14 cellular contexts compared by ENCODE assay signal in the genomic region with DNA sequence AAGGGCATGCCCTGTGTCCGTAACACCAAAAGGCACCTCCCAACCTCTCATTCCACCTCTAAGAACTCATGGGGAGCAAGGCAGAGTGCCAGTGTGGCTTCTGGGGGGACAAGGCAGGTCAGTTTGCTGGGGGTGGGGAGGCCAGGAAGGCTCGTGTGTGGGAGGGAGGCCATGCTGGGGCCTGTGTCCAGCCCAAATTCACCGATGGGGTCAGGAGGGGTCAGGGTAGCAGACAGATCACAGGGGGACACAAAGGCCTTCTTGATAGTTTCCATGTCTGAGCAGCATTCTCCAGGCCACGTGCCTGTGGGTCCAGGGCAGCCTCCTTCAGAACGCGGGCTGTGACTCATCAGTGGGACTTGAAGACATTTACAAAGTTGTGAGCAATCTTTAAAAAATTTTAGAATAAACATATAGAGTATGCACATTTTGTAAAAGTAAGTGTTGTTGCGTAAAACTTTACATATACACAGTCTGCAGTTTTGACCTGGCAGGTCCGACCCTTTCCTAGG. TPM values are rescaled to one million over a fixed set of nuclear protein-coding genes. Genes with fewer than 3 reads are reported as not detected.
A peak's percentile ranks its signal among the peaks of the same experiment; 100 is the strongest.
DNase-seq lines count a peak whose midpoint lies in the region; ATAC-seq and TF ChIP-seq lines count a peak whose summit lies in the region.
"Had no signal": no experiment of that assay in that cellular context is flagged by ENCODE, and none has a peak within 500 bp of the region (broad histone marks: within the 10 kb centered on the region; RNA-seq: fewer than 3 reads in every experiment).

No MANE protein-coding gene starts in this region.

- 78 to 85% (median 80%) methylated on average over 8 of the region's 8 CpGs for WGBS in psoas muscle, 3 donors
- WGBS in prostate gland = 73% methylated on average over 8 of the region's 8 CpGs

- H3K36me3 ChIP-seq in psoas muscle (ENCODE audit: insufficient read depth in 1 of 2, low read depth in 1 of 2) (no peaks in the 10 kb centered on the region), prostate gland (no peaks in the 10 kb centered on the region)
- H3K36me3 ChIP-seq: thyroid gland had no signal

- H3K4me1 ChIP-seq in psoas muscle (no peaks in the 10 kb centered on the region), prostate gland (replicated peaks) (no peaks in the 10 kb centered on the region)
- H3K4me1 ChIP-seq: thyroid gland had no signal

- ATAC-seq in psoas muscle = no peak
- no peak for ATAC-seq in GM19452 (IDR thresholded peaks at IDR 0.05; ENCODE audit: unreplicated experiment)

- in situ Hi-C loops in SK-MEL-5 (cut with HindIII; ENCODE audit: low pct_unique_long_range_greater_than_20kb, low sequenced_read_pairs) = no loop called here

- intact Hi-C loops in psoas muscle (cut with DNase I) (no loop called here), prostate gland (cut with DNase I) (no loop called here)

- no peaks in the 10 kb centered on the region for H3K9me3 ChIP-seq in psoas muscle
- no peaks in the 10 kb centered on the region for H3K9me3 ChIP-seq in prostate gland
- H3K9me3 ChIP-seq: thyroid gland had no signal

- H3K4me3 ChIP-seq in fibroblast of the aortic adventitia (ENCODE audit: low read depth, low read length) (no peak overlapping the region), skeletal muscle cell (ENCODE audit: low read depth, low read length) (no peak overlapping the region), psoas muscle (no peak overlapping the region), prostate gland (no peak overlapping the region)
- H3K4me3 ChIP-seq: thyroid gland had no signal

- H3K27ac ChIP-seq in psoas muscle (no peak overlapping the region), prostate gland (no peak overlapping the region)
- H3K27ac ChIP-seq: thyroid gland had no signal

- H3K27me3 ChIP-seq in psoas muscle (ENCODE audit: insufficient read depth in 3 of 3, low read length in 2 of 3) = peaks cover 0 to 5% (median 0%) of the 10 kb centered on the region in 3 donors
- no peaks in the 10 kb centered on the region for H3K27me3 ChIP-seq in prostate gland (replicated peaks; ENCODE audit: insufficient read depth)
- H3K27me3 ChIP-seq: thyroid gland had no signal

- TF ChIP-seq POLR2A in prostate gland (IDR thresholded peaks at IDR 0.05) = no peak

- no peak for TF ChIP-seq CTCF in fibroblast of the aortic adventitia (IDR thresholded peaks at IDR 0.05; ENCODE audit: insufficient read depth, low read length)
- no peak for TF ChIP-seq CTCF in psoas muscle (IDR thresholded peaks at IDR 0.05)
- no peak for TF ChIP-seq CTCF in prostate gland (IDR thresholded peaks at IDR 0.05)

- DNase-seq in GM04504 (ENCODE audit: low read depth) (peak; percentile 41), SK-MEL-5 (ENCODE audit: low read depth, low spot score) (peak; percentile 76), fibroblast of the aortic adventitia (ENCODE audit: low read depth) (peak; percentile 78), skeletal muscle cell (ENCODE audit: low read depth) (peak; percentile 78), psoas muscle (no peak), prostate gland (ENCODE audit: low spot score) (no peak)
- DNase-seq: DMS79, NCI-H1048, NCI-H774, thyroid gland had no signal

RNA-seq across cellular contexts. Expression of a gene that starts 20.9 kb away (rescaled TPM):
- total RNA-seq in SK-MEL-5 (2014; rRNA removed; shearing (Covaris generic)) = 0.40 TPM in 1 of 2 replicates, not detected in the other
- polyA plus RNA-seq in SK-MEL-5 (2015; cell fraction: cytosol; rRNA removed) = 0.29 TPM in 1 of 2 replicates, not detected in the other
- polyA plus RNA-seq in SK-MEL-5 (2015; cell fraction: nucleus; rRNA removed) = not detected in 2 replicates
- total RNA-seq in fibroblast of the aortic adventitia (ENCODE audit: low replicate concordance) (not detected in 2 replicates), psoas muscle (not detected), prostate gland (1 to 10 TPM in 1 of 2 donors, not detected in 1; 8.6 TPM)
- not detected for polyA plus RNA-seq in psoas muscle
- total RNA-seq: dermis microvascular lymphatic vessel endothelial cell; T-helper 2 cell treated with Interferon-gamma antibody and Interleukin-4, amounts not matched to agents 100 ng/mL and 5 ng/mL, for 36 hours; thyroid gland had no signal
- polyA plus RNA-seq: neural cell had no signal

Comparison
In these comparisons a context has a peak if more than half of its experiments do, and no peak if none do; other contexts are left out.
1. DNase-seq: peak in GM04504 (single experiment), SK-MEL-5 (single experiment), fibroblast of the aortic adventitia (single experiment) and skeletal muscle cell (single experiment); none in psoas muscle (0 of 2) and prostate gland (single experiment).